In the genomic region with DNA sequence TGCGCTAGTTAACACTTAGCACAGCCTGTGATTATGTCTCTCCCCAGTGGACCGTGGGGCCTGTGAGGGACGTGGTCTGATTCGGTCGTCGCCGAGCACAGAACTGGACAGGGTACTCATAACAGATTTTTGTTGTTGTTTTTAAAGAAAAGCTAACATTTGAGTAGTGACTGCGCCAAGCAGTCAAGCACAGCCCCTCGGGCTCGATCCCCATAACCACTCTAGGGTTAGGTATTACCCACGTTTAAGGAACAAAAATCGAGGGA, we compare ENCODE assay signal across 8 cellular contexts. TPM values are rescaled to one million over a fixed set of nuclear protein-coding genes. Genes with fewer than 3 reads are reported as not detected.
DNase-seq lines count a peak whose midpoint lies in the region; ATAC-seq, FAIRE-seq and TF ChIP-seq lines count a peak whose summit lies in the region.

No MANE protein-coding gene starts in this region.

- H3K4me1 Mint-ChIP-seq in activated CD4-positive, alpha-beta T cell treated with anti-CD3 and anti-CD28 coated beads, Interleukin-2, amount 10 ng/mL, durations not matched to agents 24 days and 14 days, result peaks cover 38% of the 10 kb centered on the region

- H3K27ac Mint-ChIP-seq in activated CD4-positive, alpha-beta T cell treated with anti-CD3 and anti-CD28 coated beads, Interleukin-2, amount 10 ng/mL, durations not matched to agents 24 days and 14 days, result peak overlapping the region; percentile 96

- ATAC-seq in HepG2 (no peak), thoracic aorta (ENCODE audit: insufficient number of reproducible peaks, low FRiP score, low read depth) (no peak), GM19395 (IDR thresholded peaks at IDR 0.05; ENCODE audit: unreplicated experiment) (no peak), GM19035 (IDR thresholded peaks at IDR 0.05; ENCODE audit: unreplicated experiment) (no peak)

- POLR2A ChIA-PET in HepG2 (lab: Yijun Ruan, JAX), result interaction anchor here (0.6 to 3.1 kb wide), 12 partner anchors 11 to 164 kb away, joined by 3 to 29 read pairs (median 8); partner anchors contain the start of genes AKT1S1, AP2A1, ATF5 and NUP62

- peak overlapping the region; percentile 73 for H3K4me2 ChIP-seq in HepG2 (ENCODE audit: low read depth, low read length)

- H2AFZ ChIP-seq in HepG2 (ENCODE audit: low read length), result no peak overlapping the region

- H3K36me3 ChIP-seq in adrenal gland (replicated peaks in 1 of 2) (peaks cover 0 to 9% of the 10 kb centered on the region in 2 donors), HepG2 (replicated peaks in 1 of 2; ENCODE audit: control insufficient read depth in 1 of 2, insufficient read depth in 2 of 2, low read length in 2 of 2) (peaks cover 10 to 12% of the 10 kb centered on the region in 2 experiments; a peak in 4 of 5 replicates), thoracic aorta (peaks cover 4% of the 10 kb centered on the region)

- H3K4me1 ChIP-seq in adrenal gland (replicated peaks in 1 of 2), result peaks cover 11 to 26% of the 10 kb centered on the region in 2 donors
- peaks cover 30% of the 10 kb centered on the region for H3K4me1 ChIP-seq in HepG2 (ENCODE audit: insufficient read depth, low read length)
- peaks cover 10 to 32% of the 10 kb centered on the region in 2 donors for H3K4me1 ChIP-seq in thoracic aorta (ENCODE audit: control insufficient read depth in 1 of 2, low read depth in 2 of 2)

- H4K20me1 ChIP-seq in HepG2 (ENCODE audit: insufficient read depth, low read length), result peaks cover 23% of the 10 kb centered on the region

- TF ChIP-seq CTCF in adrenal gland (IDR thresholded peaks at IDR 0.05) (no peak), HepG2 (CRISPR knock-in tag; IDR thresholded peaks at IDR 0.05) (no peak), thoracic aorta (IDR thresholded peaks at IDR 0.05) (no peak)

- peaks cover 24% of the 10 kb centered on the region for H3K79me2 ChIP-seq in HepG2 (ENCODE audit: insufficient read depth, low read length)

- intact Hi-C loops in activated CD4-positive, alpha-beta T cell treated with anti-CD3 and anti-CD28 coated beads, Interleukin-2, amount 10 ng/mL, durations not matched to agents 24 days and 14 days (cut with micrococcal nuclease), result loop anchor here (1.0 to 5.0 kb wide), 5 partner anchors 17 to 207 kb away; partner anchors contain the start of genes AP2A1, FUZ, PNKP and SCAF1
- intact Hi-C loops in adrenal gland (cut with DNase I) (no loop called here), HepG2 (cut with micrococcal nuclease; ENCODE audit: unreplicated experiment) (no loop called here)

- H3K9ac ChIP-seq in HepG2 (ENCODE audit: insufficient read depth, low read depth, low read length), result peak overlapping the region; percentile 96

- WGBS in adrenal gland, 4 donors, result 57 to 64% (median 59%) methylated on average over 12 of the region's 12 CpGs
- 68% methylated on average over 12 of the region's 12 CpGs for WGBS in HepG2 (ENCODE audit: low lambda C conversion rate)

- H3K9me3 Mint-ChIP-seq in activated CD4-positive, alpha-beta T cell treated with anti-CD3 and anti-CD28 coated beads, Interleukin-2, amount 10 ng/mL, durations not matched to agents 24 days and 14 days, result peaks cover 4% of the 10 kb centered on the region

- H3K4me3 Mint-ChIP-seq in activated CD4-positive, alpha-beta T cell treated with anti-CD3 and anti-CD28 coated beads, Interleukin-2, amount 10 ng/mL, durations not matched to agents 24 days and 14 days, result peak overlapping the region; percentile 91

- DNase-seq in activated CD4-positive, alpha-beta T cell treated with anti-CD3 and anti-CD28 coated beads, Interleukin-2, amount 10 ng/mL, durations not matched to agents 24 days and 14 days, result no peak
- DNase-seq in activated CD4-positive, alpha-beta T cell treated with anti-CD3 and anti-CD28 coated beads, Interleukin-2, amount 50 U/mL, for 48 hours, result no peak
- DNase-seq in adrenal gland (no peak), HepG2 (ENCODE audit: low spot score) (no peak), thoracic aorta (ENCODE audit: low spot score) (no peak), HUDEP-2 (lab: John Stamatoyannopoulos, UW; ENCODE audit: unreplicated experiment in 76 of 76) (no peak)

- no peak for TF ChIP-seq POLR2A in adrenal gland (IDR thresholded peaks at IDR 0.05)
- TF ChIP-seq POLR2A in HepG2 (IDR thresholded peaks at IDR 0.05; ENCODE audit: insufficient read depth in 1 of 2, low read depth in 2 of 2, low read length in 2 of 2), result no peak

- H3K27me3 ChIP-seq in adrenal gland (no peaks in the 10 kb centered on the region), HepG2 (ENCODE audit: control insufficient read depth in 1 of 2, insufficient read depth in 2 of 2, low read length in 2 of 2) (no peaks in the 10 kb centered on the region; a peak in 1 of 5 replicates), thoracic aorta (replicated peaks; ENCODE audit: insufficient read depth) (no peaks in the 10 kb centered on the region)

- H3K36me3 Mint-ChIP-seq in activated CD4-positive, alpha-beta T cell treated with anti-CD3 and anti-CD28 coated beads, Interleukin-2, amount 10 ng/mL, durations not matched to agents 24 days and 14 days (ENCODE audit: low read depth), result peaks cover 20% of the 10 kb centered on the region

- peaks cover 4% of the 10 kb centered on the region for H3K27me3 Mint-ChIP-seq in activated CD4-positive, alpha-beta T cell treated with anti-CD3 and anti-CD28 coated beads, Interleukin-2, amount 10 ng/mL, durations not matched to agents 24 days and 14 days

- TF ChIP-seq EP300 in HepG2 (IDR thresholded peaks at IDR 0.05; ENCODE audit: low read depth in 2 of 2, low read length in 2 of 2), result no peak
- no peak for TF ChIP-seq EP300 in HepG2 (CRISPR knock-in tag; IDR thresholded peaks at IDR 0.05; ENCODE audit: borderline replicate concordance)

- in situ Hi-C loops in HepG2 (cut with HindIII; ENCODE audit: extremely low pct_ligation_motif_present, low pct_unique_long_range_greater_than_20kb), result no loop called here

- no TSS peak for BruUV-seq in HepG2 (replicated peaks; lab: Mats Ljungman, UMichigan)

- H3K4me3 ChIP-seq in adrenal gland (peak overlapping the region in 2 of 4 donors; percentile 84 to 90), HepG2 (replicated peaks in 1 of 3; ENCODE audit: insufficient read depth in 1 of 3, low read depth in 2 of 3, low read length in 3 of 3) (peak overlapping the region; percentile 89 to 93 (median 90)), thoracic aorta (peak overlapping the region; percentile 86)

- CTCF ChIA-PET in HepG2 (lab: Yijun Ruan, JAX; ENCODE audit: low intra/inter-chr PET ratio, low total read pairs), result no interaction called here

- H3K9me3 ChIP-seq in adrenal gland (replicated peaks in 1 of 3) (no peaks in the 10 kb centered on the region), HepG2 (ENCODE audit: low read length) (no peaks in the 10 kb centered on the region), thoracic aorta (no peaks in the 10 kb centered on the region)

- no peak for TF ChIP-seq RAD21 in HepG2 (CRISPR knock-in tag; IDR thresholded peaks at IDR 0.05)

- peak overlapping the region; percentile 37 to 99 (median 98) for H3K27ac ChIP-seq in adrenal gland
- peak overlapping the region; percentile 100 for H3K27ac ChIP-seq in HepG2 (ENCODE audit: extremely low read length, insufficient read depth, low read length)
- peak overlapping the region; percentile 94 to 97 for H3K27ac ChIP-seq in thoracic aorta

- FAIRE-seq in HepG2 (lab: Jason Lieb, UNC), result no peak

RNA-seq across cellular contexts. Expression of gene PTOV1, which starts 0.8 kb away (rescaled TPM):
- total RNA-seq in activated CD4-positive, alpha-beta T cell treated with anti-CD3 and anti-CD28 coated beads, Interleukin-2, amount 10 ng/mL, durations not matched to agents 24 days and 14 days, result 121 and 124 TPM in 2 replicates
- 100 to 1,000 TPM; 163 to 568 (median 275) TPM for total RNA-seq in adrenal gland
- polyA plus RNA-seq in adrenal gland, result 100 to 1,000 TPM in 2 of 3 donors, 10 to 100 TPM in 1; 78.7 to 620 (median 409) TPM
- total RNA-seq in HepG2 (2016; rRNA removed; fragmentation: Illumina TruSeq; extraction: Trizol), result 59.4 and 68.5 TPM in 2 replicates
- 30.7 and 36.0 TPM in 2 replicates for total RNA-seq in HepG2 (2016; cell fraction: cytosol; rRNA removed; fragmentation: Illumina TruSeq; extraction: Trizol; ENCODE audit: low read depth)
- total RNA-seq in HepG2 (2016; cell fraction: insoluble cytoplasmic fraction; rRNA removed; fragmentation: Illumina TruSeq; extraction: Trizol), result 67.3 and 74.4 TPM in 2 replicates
- total RNA-seq in HepG2 (2016; cell fraction: membrane; rRNA removed; fragmentation: Illumina TruSeq; extraction: Trizol), result 45.7 and 54.4 TPM in 2 replicates
- 68.2 and 84.3 TPM in 2 replicates for total RNA-seq in HepG2 (2016; cell fraction: nucleus; rRNA removed; fragmentation: Illumina TruSeq; extraction: Trizol)
- polyA plus RNA-seq in HepG2 (2011; rRNA removed), result 63.5 and 77.7 TPM in 2 replicates
- 27.3 and 44.2 TPM in 2 replicates for polyA plus RNA-seq in HepG2 (2011; cell fraction: cytosol; rRNA removed)
- polyA plus RNA-seq in HepG2 (2011; cell fraction: nucleus; rRNA removed), result 387 and 441 TPM in 2 replicates
- 72.7 and 99.0 TPM in 2 replicates for polyA plus RNA-seq in HepG2 (2012)
- 24.0 and 27.8 TPM in 2 replicates for polyA plus RNA-seq in HepG2 (2016; cell fraction: cytosol; fragmentation: Illumina TruSeq; extraction: Trizol; ENCODE audit: low read depth)
- 78.0 and 94.4 TPM in 2 replicates for polyA plus RNA-seq in HepG2 (2016; cell fraction: insoluble cytoplasmic fraction; fragmentation: Illumina TruSeq; extraction: Trizol; ENCODE audit: low read depth)
- polyA plus RNA-seq in HepG2 (2016; cell fraction: membrane; fragmentation: Illumina TruSeq; extraction: Trizol; ENCODE audit: low read depth), result 34.7 and 37.3 TPM in 2 replicates
- polyA plus RNA-seq in HepG2 (2016; cell fraction: nucleus; fragmentation: Illumina TruSeq; extraction: Trizol; ENCODE audit: insufficient read depth, low read depth), result 178 and 181 TPM in 2 replicates
- polyA minus RNA-seq in HepG2 (2011; rRNA and poly(A)+ RNA removed; ENCODE audit: low replicate concordance), result 73.5 and 109 TPM in 2 replicates
- polyA minus RNA-seq in HepG2 (2011; cell fraction: cytosol; rRNA and poly(A)+ RNA removed), result 42.8 and 45.1 TPM in 2 replicates
- polyA minus RNA-seq in HepG2 (2011; cell fraction: nucleus; rRNA and poly(A)+ RNA removed), result 69.0 and 75.8 TPM in 2 replicates
- total RNA-seq in thoracic aorta, result 10 to 100 TPM; 62.9 to 72.2 TPM

RNA-seq across cellular contexts. Expression of gene PNKP, which starts 17.2 kb away (rescaled TPM):
- total RNA-seq in activated CD4-positive, alpha-beta T cell treated with anti-CD3 and anti-CD28 coated beads, Interleukin-2, amount 10 ng/mL, durations not matched to agents 24 days and 14 days, result 123 and 124 TPM in 2 replicates
- total RNA-seq in adrenal gland, result 100 to 1,000 TPM in 4 of 8 donors, 10 to 100 TPM in 4; 49.3 to 199 (median 100) TPM
- 100 to 1,000 TPM in 2 of 3 donors, 10 to 100 TPM in 1; 40.7 to 344 (median 202) TPM for polyA plus RNA-seq in adrenal gland
- 12.5 and 27.1 TPM in 2 replicates for total RNA-seq in HepG2 (2016; rRNA removed; fragmentation: Illumina TruSeq; extraction: Trizol)
- total RNA-seq in HepG2 (2016; cell fraction: cytosol; rRNA removed; fragmentation: Illumina TruSeq; extraction: Trizol; ENCODE audit: low read depth), result 15.1 and 16.6 TPM in 2 replicates
- total RNA-seq in HepG2 (2016; cell fraction: insoluble cytoplasmic fraction; rRNA removed; fragmentation: Illumina TruSeq; extraction: Trizol), result 14.0 and 23.3 TPM in 2 replicates
- total RNA-seq in HepG2 (2016; cell fraction: membrane; rRNA removed; fragmentation: Illumina TruSeq; extraction: Trizol), result 10.4 and 12.6 TPM in 2 replicates
- 22.5 and 24.4 TPM in 2 replicates for total RNA-seq in HepG2 (2016; cell fraction: nucleus; rRNA removed; fragmentation: Illumina TruSeq; extraction: Trizol)
- 12.7 and 17.0 TPM in 2 replicates for polyA plus RNA-seq in HepG2 (2011; rRNA removed)
- polyA plus RNA-seq in HepG2 (2011; cell fraction: cytosol; rRNA removed), result 6.9 and 10.2 TPM in 2 replicates
- polyA plus RNA-seq in HepG2 (2011; cell fraction: nucleus; rRNA removed), result 96.1 and 104 TPM in 2 replicates
- 14.4 and 18.2 TPM in 2 replicates for polyA plus RNA-seq in HepG2 (2012)
- 6.4 and 8.2 TPM in 2 replicates for polyA plus RNA-seq in HepG2 (2016; cell fraction: cytosol; fragmentation: Illumina TruSeq; extraction: Trizol; ENCODE audit: low read depth)
- 11.5 and 13.4 TPM in 2 replicates for polyA plus RNA-seq in HepG2 (2016; cell fraction: insoluble cytoplasmic fraction; fragmentation: Illumina TruSeq; extraction: Trizol; ENCODE audit: low read depth)
- 11.3 and 40.2 TPM in 2 replicates for polyA plus RNA-seq in HepG2 (2016; cell fraction: membrane; fragmentation: Illumina TruSeq; extraction: Trizol; ENCODE audit: low read depth)
- polyA plus RNA-seq in HepG2 (2016; cell fraction: nucleus; fragmentation: Illumina TruSeq; extraction: Trizol; ENCODE audit: insufficient read depth, low read depth), result 87.3 and 98.8 TPM in 2 replicates
- 16.1 and 37.1 TPM in 2 replicates for polyA minus RNA-seq in HepG2 (2011; rRNA and poly(A)+ RNA removed; ENCODE audit: low replicate concordance)
- polyA minus RNA-seq in HepG2 (2011; cell fraction: cytosol; rRNA and poly(A)+ RNA removed), result 9.8 and 10.1 TPM in 2 replicates
- 30.5 and 40.2 TPM in 2 replicates for polyA minus RNA-seq in HepG2 (2011; cell fraction: nucleus; rRNA and poly(A)+ RNA removed)
- total RNA-seq in thoracic aorta, result 10 to 100 TPM; 55.8 to 78.7 TPM

RNA-seq across cellular contexts. Expression of gene AKT1S1, which starts 27.0 kb away (rescaled TPM):
- total RNA-seq in activated CD4-positive, alpha-beta T cell treated with anti-CD3 and anti-CD28 coated beads, Interleukin-2, amount 10 ng/mL, durations not matched to agents 24 days and 14 days, result 31.5 and 33.5 TPM in 2 replicates
- total RNA-seq in adrenal gland (10 to 100 TPM; 25.7 to 70.3 (median 45.7) TPM), HepG2 (2016; rRNA removed; fragmentation: Illumina TruSeq; extraction: Trizol) (10.9 and 13.5 TPM in 2 replicates), thoracic aorta (10 to 100 TPM; 15.2 to 20.7 TPM)
- polyA plus RNA-seq in adrenal gland (10 to 100 TPM; 66.0 to 89.6 (median 75.8) TPM), HepG2 (2011; rRNA removed) (27.8 and 30.0 TPM in 2 replicates)
- total RNA-seq in HepG2 (2016; cell fraction: cytosol; rRNA removed; fragmentation: Illumina TruSeq; extraction: Trizol; ENCODE audit: low read depth), result 6.3 and 7.3 TPM in 2 replicates
- total RNA-seq in HepG2 (2016; cell fraction: insoluble cytoplasmic fraction; rRNA removed; fragmentation: Illumina TruSeq; extraction: Trizol), result 10.3 and 14.9 TPM in 2 replicates
- 14.8 and 16.5 TPM in 2 replicates for total RNA-seq in HepG2 (2016; cell fraction: membrane; rRNA removed; fragmentation: Illumina TruSeq; extraction: Trizol)
- 12.4 and 13.6 TPM in 2 replicates for total RNA-seq in HepG2 (2016; cell fraction: nucleus; rRNA removed; fragmentation: Illumina TruSeq; extraction: Trizol)
- 29.0 and 32.7 TPM in 2 replicates for polyA plus RNA-seq in HepG2 (2011; cell fraction: cytosol; rRNA removed)
- polyA plus RNA-seq in HepG2 (2011; cell fraction: nucleus; rRNA removed), result 56.2 and 76.4 TPM in 2 replicates
- 19.5 and 19.7 TPM in 2 replicates for polyA plus RNA-seq in HepG2 (2012)
- polyA plus RNA-seq in HepG2 (2016; cell fraction: cytosol; fragmentation: Illumina TruSeq; extraction: Trizol; ENCODE audit: low read depth), result 22.7 and 24.3 TPM in 2 replicates
- 43.5 and 52.7 TPM in 2 replicates for polyA plus RNA-seq in HepG2 (2016; cell fraction: insoluble cytoplasmic fraction; fragmentation: Illumina TruSeq; extraction: Trizol; ENCODE audit: low read depth)
- 46.7 and 51.1 TPM in 2 replicates for polyA plus RNA-seq in HepG2 (2016; cell fraction: membrane; fragmentation: Illumina TruSeq; extraction: Trizol; ENCODE audit: low read depth)
- 55.9 and 59.4 TPM in 2 replicates for polyA plus RNA-seq in HepG2 (2016; cell fraction: nucleus; fragmentation: Illumina TruSeq; extraction: Trizol; ENCODE audit: insufficient read depth, low read depth)
- polyA minus RNA-seq in HepG2 (2011; rRNA and poly(A)+ RNA removed; ENCODE audit: low replicate concordance), result 25.3 and 37.7 TPM in 2 replicates
- polyA minus RNA-seq in HepG2 (2011; cell fraction: cytosol; rRNA and poly(A)+ RNA removed), result 13.0 and 14.0 TPM in 2 replicates
- 21.9 and 22.5 TPM in 2 replicates for polyA minus RNA-seq in HepG2 (2011; cell fraction: nucleus; rRNA and poly(A)+ RNA removed)

RNA-seq across cellular contexts. Expression of gene TBC1D17, which starts 27.3 kb away (rescaled TPM):
- 36.5 and 36.8 TPM in 2 replicates for total RNA-seq in activated CD4-positive, alpha-beta T cell treated with anti-CD3 and anti-CD28 coated beads, Interleukin-2, amount 10 ng/mL, durations not matched to agents 24 days and 14 days
- total RNA-seq in adrenal gland, result 100 to 1,000 TPM in 1 of 8 donors, 10 to 100 TPM in 7; 33.5 to 103 (median 51.4) TPM
- 100 to 1,000 TPM in 2 of 3 donors, 10 to 100 TPM in 1; 22.4 to 198 (median 113) TPM for polyA plus RNA-seq in adrenal gland
- total RNA-seq in HepG2 (2016; rRNA removed; fragmentation: Illumina TruSeq; extraction: Trizol), result 3.6 and 9.7 TPM in 2 replicates
- 3.6 and 4.6 TPM in 2 replicates for total RNA-seq in HepG2 (2016; cell fraction: cytosol; rRNA removed; fragmentation: Illumina TruSeq; extraction: Trizol; ENCODE audit: low read depth)
- total RNA-seq in HepG2 (2016; cell fraction: insoluble cytoplasmic fraction; rRNA removed; fragmentation: Illumina TruSeq; extraction: Trizol), result 4.5 and 10.0 TPM in 2 replicates
- total RNA-seq in HepG2 (2016; cell fraction: membrane; rRNA removed; fragmentation: Illumina TruSeq; extraction: Trizol), result 7.6 and 8.5 TPM in 2 replicates
- 8.6 and 13.7 TPM in 2 replicates for total RNA-seq in HepG2 (2016; cell fraction: nucleus; rRNA removed; fragmentation: Illumina TruSeq; extraction: Trizol)
- polyA plus RNA-seq in HepG2 (2011; rRNA removed), result 16.9 and 21.6 TPM in 2 replicates
- 7.9 and 12.0 TPM in 2 replicates for polyA plus RNA-seq in HepG2 (2011; cell fraction: cytosol; rRNA removed)
- polyA plus RNA-seq in HepG2 (2011; cell fraction: nucleus; rRNA removed), result 83.8 and 108 TPM in 2 replicates
- polyA plus RNA-seq in HepG2 (2012), result 19.0 and 23.3 TPM in 2 replicates
- polyA plus RNA-seq in HepG2 (2016; cell fraction: cytosol; fragmentation: Illumina TruSeq; extraction: Trizol; ENCODE audit: low read depth), result 4.7 and 5.1 TPM in 2 replicates
- polyA plus RNA-seq in HepG2 (2016; cell fraction: insoluble cytoplasmic fraction; fragmentation: Illumina TruSeq; extraction: Trizol; ENCODE audit: low read depth), result 10.7 and 15.1 TPM in 2 replicates
- polyA plus RNA-seq in HepG2 (2016; cell fraction: membrane; fragmentation: Illumina TruSeq; extraction: Trizol; ENCODE audit: low read depth), result 9.3 and 10.8 TPM in 2 replicates
- 45.7 and 46.6 TPM in 2 replicates for polyA plus RNA-seq in HepG2 (2016; cell fraction: nucleus; fragmentation: Illumina TruSeq; extraction: Trizol; ENCODE audit: insufficient read depth, low read depth)
- polyA minus RNA-seq in HepG2 (2011; rRNA and poly(A)+ RNA removed; ENCODE audit: low replicate concordance), result 14.8 and 17.4 TPM in 2 replicates
- 9.8 and 11.2 TPM in 2 replicates for polyA minus RNA-seq in HepG2 (2011; cell fraction: cytosol; rRNA and poly(A)+ RNA removed)
- 16.0 and 24.2 TPM in 2 replicates for polyA minus RNA-seq in HepG2 (2011; cell fraction: nucleus; rRNA and poly(A)+ RNA removed)
- total RNA-seq in thoracic aorta, result 10 to 100 TPM; 27.9 to 31.7 TPM

RNA-seq across cellular contexts. Expression of gene MED25, which starts 32.1 kb away (rescaled TPM):
- total RNA-seq in activated CD4-positive, alpha-beta T cell treated with anti-CD3 and anti-CD28 coated beads, Interleukin-2, amount 10 ng/mL, durations not matched to agents 24 days and 14 days, result 49.1 and 51.5 TPM in 2 replicates
- total RNA-seq in adrenal gland (100 to 1,000 TPM in 5 of 8 donors, 10 to 100 TPM in 3; 78.3 to 211 (median 107) TPM), HepG2 (2016; rRNA removed; fragmentation: Illumina TruSeq; extraction: Trizol) (11.1 and 11.3 TPM in 2 replicates), thoracic aorta (10 to 100 TPM; 29.8 to 37.0 TPM)
- polyA plus RNA-seq in adrenal gland (100 to 1,000 TPM in 2 of 3 donors, 10 to 100 TPM in 1; 71.2 to 457 (median 299) TPM), HepG2 (2011; rRNA removed) (13.3 and 15.1 TPM in 2 replicates)
- 3.0 and 3.1 TPM in 2 replicates for total RNA-seq in HepG2 (2016; cell fraction: cytosol; rRNA removed; fragmentation: Illumina TruSeq; extraction: Trizol; ENCODE audit: low read depth)
- 10.4 and 11.0 TPM in 2 replicates for total RNA-seq in HepG2 (2016; cell fraction: insoluble cytoplasmic fraction; rRNA removed; fragmentation: Illumina TruSeq; extraction: Trizol)
- total RNA-seq in HepG2 (2016; cell fraction: membrane; rRNA removed; fragmentation: Illumina TruSeq; extraction: Trizol), result 6.7 and 8.6 TPM in 2 replicates
- 18.0 and 18.4 TPM in 2 replicates for total RNA-seq in HepG2 (2016; cell fraction: nucleus; rRNA removed; fragmentation: Illumina TruSeq; extraction: Trizol)
- 5.3 and 5.7 TPM in 2 replicates for polyA plus RNA-seq in HepG2 (2011; cell fraction: cytosol; rRNA removed)
- 48.1 and 61.9 TPM in 2 replicates for polyA plus RNA-seq in HepG2 (2011; cell fraction: nucleus; rRNA removed)
- 17.3 and 20.9 TPM in 2 replicates for polyA plus RNA-seq in HepG2 (2012)
- polyA plus RNA-seq in HepG2 (2016; cell fraction: cytosol; fragmentation: Illumina TruSeq; extraction: Trizol; ENCODE audit: low read depth), result 5.1 and 5.2 TPM in 2 replicates
- 16.3 and 22.3 TPM in 2 replicates for polyA plus RNA-seq in HepG2 (2016; cell fraction: insoluble cytoplasmic fraction; fragmentation: Illumina TruSeq; extraction: Trizol; ENCODE audit: low read depth)
- polyA plus RNA-seq in HepG2 (2016; cell fraction: membrane; fragmentation: Illumina TruSeq; extraction: Trizol; ENCODE audit: low read depth), result 7.9 and 9.9 TPM in 2 replicates
- polyA plus RNA-seq in HepG2 (2016; cell fraction: nucleus; fragmentation: Illumina TruSeq; extraction: Trizol; ENCODE audit: insufficient read depth, low read depth), result 46.3 and 50.3 TPM in 2 replicates
- 31.2 and 56.4 TPM in 2 replicates for polyA minus RNA-seq in HepG2 (2011; rRNA and poly(A)+ RNA removed; ENCODE audit: low replicate concordance)
- 9.1 and 11.4 TPM in 2 replicates for polyA minus RNA-seq in HepG2 (2011; cell fraction: cytosol; rRNA and poly(A)+ RNA removed)
- 21.9 and 22.9 TPM in 2 replicates for polyA minus RNA-seq in HepG2 (2011; cell fraction: nucleus; rRNA and poly(A)+ RNA removed)
